ENCODE assay signal across 15 cellular contexts in genomic region chr2:10202136-10202535, GRCh38.
"Had no signal": no experiment of that assay in that cellular context is flagged by ENCODE, and none has a peak within 500 bp of the region (broad histone marks: within the 10 kb centered on the region; RNA-seq: fewer than 3 reads in every experiment).

No MANE protein-coding gene starts in this region.

- H3K9me3 ChIP-seq: lower lobe of right lung, mucosa of descending colon, prostate gland had no signal

- H3K4me3 ChIP-seq: coronary artery, lower lobe of right lung, mucosa of descending colon, prostate gland had no signal

- H3K36me3 ChIP-seq: lower lobe of right lung, prostate gland had no signal

- DNase-seq: activated CD4-positive, alpha-beta memory T cell treated with anti-CD3 and anti-CD28 coated beads, Interleukin-2, amount 10 ng/mL, durations not matched to agents 7 days and 5 days; activated naive CD4-positive, alpha-beta T cell; effector CD4-positive, alpha-beta T cell; immature natural killer cell; lower lobe of right lung; mucosa of descending colon; naive thymus-derived CD8-positive, alpha-beta T cell; stimulated activated CD4-positive, alpha-beta T cell treated with anti-CD3 and anti-CD28 coated beads, Interleukin-2, amount 100 ng/mL, for 24 hours; stimulated activated naive CD4-positive, alpha-beta T cell; substantia nigra; T1000; trophoblast cell had no signal

- H3K27ac ChIP-seq: coronary artery, lower lobe of right lung, prostate gland, VCaP had no signal

- H3K4me1 ChIP-seq: lower lobe of right lung, prostate gland had no signal
